Comparison of ENCODE assay signal across 8 cellular contexts in genomic region chr9:110049699-110050450, GRCh38.
DNase-seq lines count a peak whose midpoint lies in the region; ATAC-seq and TF ChIP-seq lines count a peak whose summit lies in the region.

No MANE protein-coding gene starts in this region.

- no peak for TF ChIP-seq CTCF in mucosa of descending colon (IDR thresholded peaks at IDR 0.05)
- TF ChIP-seq CTCF in tibial nerve (IDR thresholded peaks at IDR 0.05): no peak

- H3K36me3 ChIP-seq in mucosa of descending colon (ENCODE audit: low read depth) (no peaks in the 10 kb centered on the region), tibial nerve (no peaks in the 10 kb centered on the region)

- H3K9me3 Mint-ChIP-seq in effector memory CD8-positive, alpha-beta T cell: no peaks in the 10 kb centered on the region

- peak overlapping the region; percentile 43 for H3K27ac Mint-ChIP-seq in T-helper 17 cell
- H3K27ac Mint-ChIP-seq in effector memory CD8-positive, alpha-beta T cell: peak overlapping the region in 1 of 2 donors; percentile 36

- no peaks in the 10 kb centered on the region for H3K27me3 ChIP-seq in tibial nerve

- DNase-seq in ELF-1 (ENCODE audit: low read depth, low spot score) (peak; percentile 60), T-helper 17 cell (peak in 2 of 3 donors; percentile 9 to 29), mucosa of descending colon (peak; percentile 43 to 66 (median 64)), tibial nerve (ENCODE audit: low spot score in 2 of 2) (no peak), GDM1 (lab: John Stamatoyannopoulos, UW) (no peak), CD1c-positive myeloid dendritic cell (ENCODE audit: extremely low spot score) (no peak)
- no peak for DNase-seq in effector memory CD8-positive, alpha-beta T cell

- peak overlapping the region; percentile 96 for H3K4me3 Mint-ChIP-seq in T-helper 17 cell
- H3K4me3 Mint-ChIP-seq in effector memory CD8-positive, alpha-beta T cell: peak overlapping the region; percentile 84 to 85

- H3K4me3 ChIP-seq in mucosa of descending colon (peak overlapping the region; percentile 23), tibial nerve (peak overlapping the region; percentile 65 to 85 (median 67))

- no peak for TF ChIP-seq POLR2A in tibial nerve (IDR thresholded peaks at IDR 0.05)

- H3K27me3 Mint-ChIP-seq in T-helper 17 cell: peaks cover 5% of the 10 kb centered on the region
- peaks cover 33 to 37% of the 10 kb centered on the region in 2 donors for H3K27me3 Mint-ChIP-seq in effector memory CD8-positive, alpha-beta T cell

- no peak for TF ChIP-seq EP300 in tibial nerve (IDR thresholded peaks at IDR 0.05)

- H3K4me1 Mint-ChIP-seq in T-helper 17 cell: peaks cover 29% of the 10 kb centered on the region
- peaks cover 19 to 24% of the 10 kb centered on the region in 2 donors for H3K4me1 Mint-ChIP-seq in effector memory CD8-positive, alpha-beta T cell (ENCODE audit: low read depth in 2 of 2)

- intact Hi-C loops in mucosa of descending colon (cut with DNase I, micrococcal nuclease): loop anchor here in 1 of 2 donors (10.0 kb wide), 1 partner anchor 95 kb away; no protein-coding TSS in a partner anchor

- H3K4me1 ChIP-seq in mucosa of descending colon (ENCODE audit: low read depth) (peaks cover 11% of the 10 kb centered on the region), tibial nerve (peaks cover 0 to 34% (median 10%) of the 10 kb centered on the region in 4 donors)

- 7 to 10% methylated on average over 26 of the region's 26 CpGs for WGBS in tibial nerve, 2 donors

- ATAC-seq in HG02840 (IDR thresholded peaks at IDR 0.05; ENCODE audit: low FRiP score, unreplicated experiment) (peak; percentile 19), T-helper 17 cell (no peak), mucosa of descending colon (peak; percentile 70)
- ATAC-seq in effector memory CD8-positive, alpha-beta T cell (replicated peaks): no peak

- peaks cover 2% of the 10 kb centered on the region for H3K36me3 Mint-ChIP-seq in T-helper 17 cell (ENCODE audit: low read depth)
- H3K36me3 Mint-ChIP-seq in effector memory CD8-positive, alpha-beta T cell (ENCODE audit: insufficient read depth): peaks cover 8% of the 10 kb centered on the region

- H3K9me3 ChIP-seq in T-helper 17 cell (ENCODE audit: control insufficient read depth, low read length, poor library complexity, severe bottlenecking): no peaks in the 10 kb centered on the region
- no peaks in the 10 kb centered on the region for H3K9me3 ChIP-seq in mucosa of descending colon
- no peaks in the 10 kb centered on the region for H3K9me3 ChIP-seq in tibial nerve

- H3K27ac ChIP-seq in tibial nerve: peak overlapping the region; percentile 25 to 89 (median 76)

Comparison
In these comparisons a context has a peak if more than half of its experiments do, and no peak if none do; other contexts are left out.
1. DNase-seq: peak in ELF-1 (single experiment), T-helper 17 cell (2 of 3) and mucosa of descending colon (3 of 3); none in effector memory CD8-positive, alpha-beta T cell (0 of 3), tibial nerve (0 of 2), GDM1 (single experiment) and CD1c-positive myeloid dendritic cell (single experiment).
2. ATAC-seq: peak in HG02840 (single experiment) and mucosa of descending colon (single experiment); none in T-helper 17 cell (single experiment) and effector memory CD8-positive, alpha-beta T cell (single experiment).